Comparison of ENCODE assay signal across 1 cellular context in the genomic region with DNA sequence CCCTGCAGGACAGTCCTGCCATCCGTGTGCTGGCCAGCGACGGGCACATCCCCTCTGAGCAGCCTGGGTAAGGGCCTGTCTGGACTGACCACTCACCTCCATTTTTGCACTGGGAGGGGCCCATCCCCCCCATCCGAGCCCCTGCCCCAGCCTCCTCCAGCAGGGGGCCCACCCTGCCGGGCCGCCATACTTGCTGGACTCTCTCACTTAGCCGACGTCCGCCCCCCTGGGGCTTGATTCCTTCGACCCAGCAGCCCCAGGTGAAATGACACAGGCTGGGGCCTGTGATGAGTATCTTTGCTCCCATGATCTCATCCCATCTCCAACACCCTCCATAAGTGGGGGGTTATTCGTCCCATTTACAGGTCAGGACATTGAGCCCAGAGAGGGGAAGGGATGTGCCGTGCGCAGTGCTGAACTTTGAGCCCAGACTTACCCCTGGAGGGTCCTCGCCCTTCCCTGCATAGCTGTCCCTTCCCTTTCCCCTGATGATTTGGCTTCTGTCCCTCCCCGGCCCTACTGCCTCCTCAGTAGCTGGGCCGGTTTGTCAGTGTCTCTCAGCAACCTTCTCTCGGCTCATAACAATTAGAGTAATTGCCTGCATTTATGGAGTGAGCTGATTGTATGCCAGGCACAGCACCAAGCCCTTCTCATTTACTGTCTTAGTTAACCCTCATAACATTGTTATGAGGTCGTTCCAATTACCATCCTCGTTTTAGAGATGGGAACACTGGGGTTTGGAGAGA.
TF ChIP-seq lines count a peak whose summit lies in the region.

No MANE protein-coding gene starts in this region.

TF ChIP-seq in K562, 482 proteins besides CTCF, POLR2A, EP300 and RAD21:
- no peak for TF ChIP-seq GABPA (tag; conservative IDR thresholded peaks at IDR 0.05; ENCODE audit: low read depth)
- TF ChIP-seq, protein P1, sequence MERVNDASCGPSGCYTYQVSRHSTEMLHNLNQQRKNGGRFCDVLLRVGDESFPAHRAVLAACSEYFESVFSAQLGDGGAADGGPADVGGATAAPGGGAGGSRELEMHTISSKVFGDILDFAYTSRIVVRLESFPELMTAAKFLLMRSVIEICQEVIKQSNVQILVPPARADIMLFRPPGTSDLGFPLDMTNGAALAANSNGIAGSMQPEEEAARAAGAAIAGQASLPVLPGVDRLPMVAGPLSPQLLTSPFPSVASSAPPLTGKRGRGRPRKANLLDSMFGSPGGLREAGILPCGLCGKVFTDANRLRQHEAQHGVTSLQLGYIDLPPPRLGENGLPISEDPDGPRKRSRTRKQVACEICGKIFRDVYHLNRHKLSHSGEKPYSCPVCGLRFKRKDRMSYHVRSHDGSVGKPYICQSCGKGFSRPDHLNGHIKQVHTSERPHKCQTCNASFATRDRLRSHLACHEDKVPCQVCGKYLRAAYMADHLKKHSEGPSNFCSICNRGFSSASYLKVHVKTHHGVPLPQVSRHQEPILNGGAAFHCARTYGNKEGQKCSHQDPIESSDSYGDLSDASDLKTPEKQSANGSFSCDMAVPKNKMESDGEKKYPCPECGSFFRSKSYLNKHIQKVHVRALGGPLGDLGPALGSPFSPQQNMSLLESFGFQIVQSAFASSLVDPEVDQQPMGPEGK (CRISPR knock-in tag; IDR thresholded peaks at IDR 0.05; ENCODE audit: borderline replicate concordance) = no peak
- TF ChIP-seq, protein P2, sequence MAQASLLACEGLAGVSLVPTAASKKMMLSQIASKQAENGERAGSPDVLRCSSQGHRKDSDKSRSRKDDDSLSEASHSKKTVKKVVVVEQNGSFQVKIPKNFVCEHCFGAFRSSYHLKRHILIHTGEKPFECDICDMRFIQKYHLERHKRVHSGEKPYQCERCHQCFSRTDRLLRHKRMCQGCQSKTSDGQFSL (CRISPR knock-in tag; IDR thresholded peaks at IDR 0.05) = peak; percentile 88
- TF ChIP-seq, protein P2 (tag; IDR thresholded peaks at IDR 0.05) = 0 out of 4 replicates have a peak, but pooled peaks of 1 of the 2 experiments have one; percentile 22
- no peak for TF ChIP-seq DIDO1 (tag; IDR thresholded peaks at IDR 0.05; ENCODE audit: low read depth)
- TF ChIP-seq ZFP30 (CRISPR knock-in tag; IDR thresholded peaks at IDR 0.05; ENCODE audit: borderline replicate concordance) = no peak
- no peak for TF ChIP-seq CXXC5 (CRISPR knock-in tag; IDR thresholded peaks at IDR 0.05)
- no peak for TF ChIP-seq ZNF589 (CRISPR knock-in tag; IDR thresholded peaks at IDR 0.05; ENCODE audit: low read depth)
- TF ChIP-seq PHF20 (IDR thresholded peaks at IDR 0.05; ENCODE audit: partially characterized antibody) = no peak
- TF ChIP-seq, protein P3, sequence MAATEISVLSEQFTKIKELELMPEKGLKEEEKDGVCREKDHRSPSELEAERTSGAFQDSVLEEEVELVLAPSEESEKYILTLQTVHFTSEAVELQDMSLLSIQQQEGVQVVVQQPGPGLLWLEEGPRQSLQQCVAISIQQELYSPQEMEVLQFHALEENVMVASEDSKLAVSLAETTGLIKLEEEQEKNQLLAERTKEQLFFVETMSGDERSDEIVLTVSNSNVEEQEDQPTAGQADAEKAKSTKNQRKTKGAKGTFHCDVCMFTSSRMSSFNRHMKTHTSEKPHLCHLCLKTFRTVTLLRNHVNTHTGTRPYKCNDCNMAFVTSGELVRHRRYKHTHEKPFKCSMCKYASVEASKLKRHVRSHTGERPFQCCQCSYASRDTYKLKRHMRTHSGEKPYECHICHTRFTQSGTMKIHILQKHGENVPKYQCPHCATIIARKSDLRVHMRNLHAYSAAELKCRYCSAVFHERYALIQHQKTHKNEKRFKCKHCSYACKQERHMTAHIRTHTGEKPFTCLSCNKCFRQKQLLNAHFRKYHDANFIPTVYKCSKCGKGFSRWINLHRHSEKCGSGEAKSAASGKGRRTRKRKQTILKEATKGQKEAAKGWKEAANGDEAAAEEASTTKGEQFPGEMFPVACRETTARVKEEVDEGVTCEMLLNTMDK (IDR thresholded peaks at IDR 0.05; ENCODE audit: borderline replicate concordance, insufficient read depth, low read depth, low read length, poor library complexity, severe bottlenecking) = peak; percentile 72
- TF ChIP-seq YY1 (IDR thresholded peaks at IDR 0.05; ENCODE audit: borderline replicate concordance in 1 of 3, control insufficient read depth in 1 of 3, extremely low read depth in 1 of 3, insufficient read depth in 3 of 3, insufficient read length in 1 of 3, insufficient replicate concordance in 2 of 3, low read depth in 1 of 3, low read length in 2 of 3) = peak in 2 of 3 experiments; percentile 20 to 63
- no peak for TF ChIP-seq RB1 (IDR thresholded peaks at IDR 0.05; ENCODE audit: low read depth)
